27 cellular contexts compared by ENCODE assay signal in genomic region chr4:53635697-53636483, GRCh38. TPM values are rescaled to one million over a fixed set of nuclear protein-coding genes. Genes with fewer than 3 reads are reported as not detected.
"Had no signal": no experiment of that assay in that cellular context is flagged by ENCODE, and none has a peak within 500 bp of the region (broad histone marks: within the 10 kb centered on the region; RNA-seq: fewer than 3 reads in every experiment).

No MANE protein-coding gene starts in this region.

- H3K27me3 ChIP-seq: heart left ventricle, right lobe of liver had no signal

- H3K9me3 ChIP-seq: heart left ventricle, right lobe of liver had no signal

- ATAC-seq: activated naive CD4-positive, alpha-beta T cell treated with anti-CD3 and anti-CD28 coated beads, Interleukin-2, amount 50 U/mL, for 72 hours; activated T-cell treated with anti-CD3 and anti-CD28 coated beads, Interleukin-2, amount 50 U/mL, for 72 hours; heart left ventricle; left colon; natural killer cell; right lobe of liver; stimulated activated effector memory CD8-positive, alpha-beta T cell treated with anti-CD3 and anti-CD28 coated beads, Interleukin-12 subunit alpha, Interleukin-12 subunit beta, amount 100 ng/mL, for 72 hours had no signal

- H3K4me3 Mint-ChIP-seq: activated T-cell treated with anti-CD3 and anti-CD28 coated beads, Interleukin-2, amount 50 U/mL, for 72 hours; central memory CD8-positive, alpha-beta T cell; immature natural killer cell; memory B cell; natural killer cell; stimulated activated effector memory CD8-positive, alpha-beta T cell treated with anti-CD3 and anti-CD28 coated beads, Interleukin-12 subunit alpha, Interleukin-12 subunit beta, amount 100 ng/mL, for 72 hours; stimulated activated naive CD8-positive, alpha-beta T cell treated with anti-CD3 and anti-CD28 coated beads, Interleukin-15, Interleukin-2, amounts not matched to agents 100 ng/mL and 50 ng/mL, for 24 hours; T-helper 2 cell treated with Interferon-gamma antibody and Interleukin-4, amounts not matched to agents 5 μg/mL and 100 μg/mL, for 36 hours; type B pancreatic cell had no signal

- H3K36me3 Mint-ChIP-seq: immature natural killer cell; memory B cell; natural killer cell; stimulated activated effector memory CD8-positive, alpha-beta T cell treated with anti-CD3 and anti-CD28 coated beads, Interleukin-12 subunit alpha, Interleukin-12 subunit beta, amount 100 ng/mL, for 72 hours; type B pancreatic cell had no signal

- H3K36me3 ChIP-seq: heart left ventricle, right lobe of liver had no signal

- H3K4me3 ChIP-seq: heart left ventricle, right lobe of liver, skin epidermis had no signal

- H3K27ac Mint-ChIP-seq: activated naive CD4-positive, alpha-beta T cell treated with anti-CD3 and anti-CD28 coated beads, Interleukin-2, amount 50 U/mL, for 72 hours; activated T-cell treated with anti-CD3 and anti-CD28 coated beads, Interleukin-2, amount 50 U/mL, for 72 hours; immature natural killer cell; memory B cell; natural killer cell; stimulated activated effector memory CD8-positive, alpha-beta T cell treated with anti-CD3 and anti-CD28 coated beads, Interleukin-12 subunit alpha, Interleukin-12 subunit beta, amount 100 ng/mL, for 72 hours; stimulated activated naive CD8-positive, alpha-beta T cell treated with anti-CD3 and anti-CD28 coated beads, Interleukin-15, Interleukin-2, amounts not matched to agents 100 ng/mL and 50 ng/mL, for 24 hours; T-helper 2 cell treated with Interferon-gamma antibody and Interleukin-4, amounts not matched to agents 5 μg/mL and 100 μg/mL, for 36 hours; type B pancreatic cell had no signal

- H3K4me1 Mint-ChIP-seq: central memory CD8-positive, alpha-beta T cell; immature natural killer cell; memory B cell; natural killer cell; stimulated activated effector memory CD8-positive, alpha-beta T cell treated with anti-CD3 and anti-CD28 coated beads, Interleukin-12 subunit alpha, Interleukin-12 subunit beta, amount 100 ng/mL, for 72 hours had no signal

- H3K9me3 Mint-ChIP-seq: activated T-cell treated with anti-CD3 and anti-CD28 coated beads, Interleukin-2, amount 50 U/mL, for 72 hours; central memory CD8-positive, alpha-beta T cell; memory B cell; stimulated activated effector memory CD8-positive, alpha-beta T cell treated with anti-CD3 and anti-CD28 coated beads, Interleukin-12 subunit alpha, Interleukin-12 subunit beta, amount 100 ng/mL, for 72 hours; T-helper 2 cell treated with Interferon-gamma antibody and Interleukin-4, amounts not matched to agents 5 μg/mL and 100 μg/mL, for 36 hours; type B pancreatic cell had no signal

- DNase-seq: activated CD4-positive, alpha-beta T cell treated with anti-CD3 and anti-CD28 coated beads for 4 hours; activated CD4-positive, alpha-beta T cell treated with anti-CD3 and anti-CD28 coated beads, Interleukin-2, amount 50 U/mL, for 4 hours; activated naive CD4-positive, alpha-beta T cell; activated T-cell treated with anti-CD3 and anti-CD28 coated beads for 4 hours; activated T-cell treated with anti-CD3 and anti-CD28 coated beads, Interleukin-2, amount 50 U/mL, for 72 hours; effector CD8-positive, alpha-beta T cell; heart left ventricle; hypothalamus; immature natural killer cell; kidney; left colon; natural killer cell; right lobe of liver; stimulated activated CD4-positive, alpha-beta T cell treated with anti-CD3 and anti-CD28 coated beads, Interleukin-12 subunit alpha, Interleukin-12 subunit beta, amount 100 ng/mL, for 4 hours; stimulated activated CD4-positive, alpha-beta T cell treated with anti-CD3 and anti-CD28 coated beads, Interleukin-4, amount 100 ng/mL, for 1 hour; substantia nigra; T-helper 1 cell had no signal

- FAIRE-seq: bronchial epithelial cell, kidney had no signal

- H3K4me1 ChIP-seq: right lobe of liver had no signal

- H3K27ac ChIP-seq: heart left ventricle, right lobe of liver, skin epidermis had no signal

RNA-seq across cellular contexts. Expression of gene LNX1, which starts 44.6 kb away (rescaled TPM):
- total RNA-seq: activated naive CD4-positive, alpha-beta T cell treated with anti-CD3 and anti-CD28 coated beads, Interleukin-2, amount 50 U/mL, for 72 hours; mononuclear cell; natural killer cell had no signal
